22 cellular contexts compared by ENCODE assay signal in genomic region chr5:178667685-178668084, GRCh38.
"Had no signal": no experiment of that assay in that cellular context is flagged by ENCODE, and none has a peak within 500 bp of the region (broad histone marks: within the 10 kb centered on the region; RNA-seq: fewer than 3 reads in every experiment).

No MANE protein-coding gene starts in this region.

- H3K4me3 Mint-ChIP-seq: activated CD8-positive, alpha-beta T cell treated with anti-CD3 and anti-CD28 coated beads, Interleukin-2, amount 10 ng/mL, durations not matched to agents 7 days and 5 days; activated naive CD4-positive, alpha-beta T cell treated with anti-CD3 and anti-CD28 coated beads, Interleukin-2, amount 50 U/mL, for 24 hours; brain; effector memory CD8-positive, alpha-beta T cell; naive thymus-derived CD8-positive, alpha-beta T cell had no signal

- H3K36me3 Mint-ChIP-seq: activated naive CD4-positive, alpha-beta T cell treated with anti-CD3 and anti-CD28 coated beads, Interleukin-2, amount 50 U/mL, for 24 hours; brain had no signal

- H3K36me3 ChIP-seq: esophagus muscularis mucosa, gastrocnemius medialis, lower lobe of right lung, ovary had no signal

- H3K4me3 ChIP-seq: dorsolateral prefrontal cortex, esophagus muscularis mucosa, gastrocnemius medialis, lower lobe of right lung, ovary, psoas muscle had no signal

- DNase-seq: activated CD4-positive, alpha-beta T cell treated with anti-CD3 and anti-CD28 coated beads, Interleukin-2, amount 50 U/mL, for 1 hour; activated CD8-positive, alpha-beta T cell treated with anti-CD3 and anti-CD28 coated beads, Interleukin-2, amount 10 ng/mL, durations not matched to agents 7 days and 5 days; activated gamma-delta T cell treated with Interleukin-2 at 50 U/mL for 16 hours; activated T-cell treated with anti-CD3 and anti-CD28 coated beads, Interleukin-2, amount 50 U/mL, for 1 hour; aorta; caudate nucleus; effector memory CD8-positive, alpha-beta T cell; gastrocnemius medialis; hippocampal formation; left colon; lower lobe of right lung; naive thymus-derived CD8-positive, alpha-beta T cell; ovary; psoas muscle; right cardiac atrium; stimulated activated CD4-positive, alpha-beta T cell treated with anti-CD3 and anti-CD28 coated beads, Interleukin-4, amount 100 ng/mL, for 24 hours; stimulated activated naive CD4-positive, alpha-beta T cell treated with Interleukin-2 at 50 U/mL for 16 hours had no signal

- H3K9me3 Mint-ChIP-seq: activated naive CD4-positive, alpha-beta T cell treated with anti-CD3 and anti-CD28 coated beads, Interleukin-2, amount 50 U/mL, for 24 hours; effector memory CD8-positive, alpha-beta T cell had no signal

- H3K4me1 Mint-ChIP-seq: brain; naive thymus-derived CD8-positive, alpha-beta T cell had no signal

- H3K9me3 ChIP-seq: esophagus muscularis mucosa, gastrocnemius medialis, lower lobe of right lung, ovary, psoas muscle had no signal

- H3K27ac ChIP-seq: dorsolateral prefrontal cortex, esophagus muscularis mucosa, gastrocnemius medialis, lower lobe of right lung, ovary, psoas muscle had no signal

- ATAC-seq: activated CD4-positive, CD25-positive, alpha-beta regulatory T cell treated with anti-CD3 and anti-CD28 coated beads, Interleukin-2, amount 50 U/mL, for 24 hours; activated CD8-positive, alpha-beta T cell treated with anti-CD3 and anti-CD28 coated beads, Interleukin-2, amount 10 ng/mL, durations not matched to agents 7 days and 5 days; effector memory CD8-positive, alpha-beta T cell; gastrocnemius medialis; left colon; lower lobe of right lung; naive thymus-derived CD8-positive, alpha-beta T cell; psoas muscle; right cardiac atrium had no signal

- H3K27me3 ChIP-seq: dorsolateral prefrontal cortex, esophagus muscularis mucosa, gastrocnemius medialis, ovary had no signal

- H3K27ac Mint-ChIP-seq: activated CD8-positive, alpha-beta T cell treated with anti-CD3 and anti-CD28 coated beads, Interleukin-2, amount 10 ng/mL, durations not matched to agents 7 days and 5 days; activated naive CD4-positive, alpha-beta T cell treated with anti-CD3 and anti-CD28 coated beads, Interleukin-2, amount 50 U/mL, for 24 hours; brain; effector memory CD8-positive, alpha-beta T cell; naive thymus-derived CD8-positive, alpha-beta T cell had no signal

- H3K4me1 ChIP-seq: gastrocnemius medialis, lower lobe of right lung, psoas muscle had no signal
